9 cellular contexts compared by ENCODE assay signal in genomic region chr9:121609845-121610637, GRCh38. TPM values are rescaled to one million over a fixed set of nuclear protein-coding genes. Genes with fewer than 3 reads are reported as not detected.
DNase-seq lines count a peak whose midpoint lies in the region; ATAC-seq and TF ChIP-seq lines count a peak whose summit lies in the region.
"Had no signal": no experiment of that assay in that cellular context is flagged by ENCODE, and none has a peak within 500 bp of the region (broad histone marks: within the 10 kb centered on the region; RNA-seq: fewer than 3 reads in every experiment).

No MANE protein-coding gene starts in this region.

- H3K79me1 ChIP-seq in IMR-90 (ENCODE audit: low read depth in 1 of 2, low read length in 2 of 2) = peaks cover 5 to 17% of the 10 kb centered on the region in 2 experiments; a peak in 2 of 4 replicates

- peaks cover 6% of the 10 kb centered on the region for H3K4me1 Mint-ChIP-seq in activated T-helper 1 cell treated with anti-CD3 and anti-CD28 coated beads, Interleukin-12 subunit alpha, Interleukin-12 subunit beta, Interleukin-2, Interleukin-4 antibody, amounts not matched to agents 30 ng/mL and 10 ng/mL and 1 ng/mL, durations not matched to agents 14 hours and 24 hours and 36 hours (ENCODE audit: low read depth)

- TF ChIP-seq CTCF in IMR-90 (conservative IDR thresholded peaks at IDR 0.05; ENCODE audit: low read depth, low read length) (no peak), kidney epithelial cell (IDR thresholded peaks at IDR 0.05; ENCODE audit: insufficient read depth, low read length, poor library complexity, severe bottlenecking) (peak; percentile 11), transverse colon (IDR thresholded peaks at IDR 0.05) (no peak)

- no peak overlapping the region for H2AFZ ChIP-seq in IMR-90 (replicated peaks; ENCODE audit: low read length, poor library complexity)

- H3K4me3 ChIP-seq in IMR-90 (ENCODE audit: insufficient read depth, low read depth, low read length) (no peak overlapping the region), kidney epithelial cell (ENCODE audit: low read depth, low read length) (no peak overlapping the region), transverse colon (no peak overlapping the region)

- no peak for TF ChIP-seq RAD21 in IMR-90 (IDR thresholded peaks at IDR 0.05; ENCODE audit: low read length)

- no peak for TF ChIP-seq EP300 in transverse colon (IDR thresholded peaks at IDR 0.05; ENCODE audit: low read depth)

- H3K18ac ChIP-seq in IMR-90 (ENCODE audit: low read depth, low read length) = no peak overlapping the region

- no peak overlapping the region for H3K23ac ChIP-seq in IMR-90 (ENCODE audit: low read depth, low read length)

- dilution Hi-C loops in IMR-90 (cut with HindIII; ENCODE audit: low sequenced_read_pairs, unreplicated experiment) = no loop called here

- ATAC-seq in IMR-90 (ENCODE audit: low read depth) (peak; percentile 64), HG02840 (IDR thresholded peaks at IDR 0.05; ENCODE audit: low FRiP score, unreplicated experiment) (no peak)

- H3K27ac ChIP-seq in IMR-90 (ENCODE audit: insufficient read depth, low read length) (no peak overlapping the region), transverse colon (peak overlapping the region; percentile 32 to 64 (median 52))

- TF ChIP-seq POLR2A in IMR-90 (IDR thresholded peaks at IDR 0.05; ENCODE audit: low read depth, low read length) (no peak), transverse colon (IDR thresholded peaks at IDR 0.05) (no peak)

- H4K8ac ChIP-seq in IMR-90 (ENCODE audit: low read depth in 2 of 2, low read length in 2 of 2) = no peak overlapping the region

- H3K14ac ChIP-seq in IMR-90 (replicated peaks; ENCODE audit: low read depth, low read length) = no peak overlapping the region

- H2BK15ac ChIP-seq in IMR-90 (ENCODE audit: low read depth, low read length) = no peak overlapping the region

- no peak overlapping the region for H2BK20ac ChIP-seq in IMR-90 (ENCODE audit: low read depth, low read length)

- DNase-seq in IMR-90 (peak; percentile 92), T47D (ENCODE audit: low read depth in 1 of 2, low spot score in 1 of 2) (peak; percentile 67 to 84), kidney epithelial cell (ENCODE audit: low read depth) (peak; percentile 77), transverse colon (no peak), germinal center (ENCODE audit: low spot score) (no peak)
- DNase-seq in activated T-helper 1 cell treated with anti-CD3 and anti-CD28 coated beads, Interleukin-12 subunit alpha, Interleukin-12 subunit beta, Interleukin-2, Interleukin-4 antibody, amounts not matched to agents 30 ng/mL and 10 ng/mL and 1 ng/mL, durations not matched to agents 14 hours and 24 hours and 36 hours (ENCODE audit: low spot score) = no peak

- H3K9me3 ChIP-seq in IMR-90 (ENCODE audit: control insufficient read depth, insufficient read depth, low read length) = no peaks in the 10 kb centered on the region
- no peaks in the 10 kb centered on the region for H3K9me3 ChIP-seq in transverse colon

- no peak overlapping the region for H3K4me3 Mint-ChIP-seq in activated T-helper 1 cell treated with anti-CD3 and anti-CD28 coated beads, Interleukin-12 subunit alpha, Interleukin-12 subunit beta, Interleukin-2, Interleukin-4 antibody, amounts not matched to agents 30 ng/mL and 10 ng/mL and 1 ng/mL, durations not matched to agents 14 hours and 24 hours and 36 hours
- H3K4me3 Mint-ChIP-seq: dendritic cell treated with granulocyte-macrophage colony-stimulating factor and Interleukin-4, amounts not matched to agents 40 ng/mL and 50 ng/mL, for 4 days; IgD-negative memory B cell had no signal

- no peak overlapping the region for H3K9ac ChIP-seq in IMR-90 (ENCODE audit: low read depth, low read length)

- no CpG with 5 or more reads among the region's 6 CpGs for WGBS in IMR-90 (ENCODE audit: extremely low coverage in 2 of 2, insufficient read length in 1 of 2), 2 experiments
- 58 to 67% methylated on average over 1 to 6 of the region's 6 CpGs for WGBS in transverse colon (ENCODE audit: low coverage in 1 of 2), 2 donors

- H3K36me3 ChIP-seq in IMR-90 (ENCODE audit: control insufficient read depth, insufficient read depth, low read length) = no peaks in the 10 kb centered on the region
- no peaks in the 10 kb centered on the region for H3K36me3 ChIP-seq in kidney epithelial cell (ENCODE audit: control insufficient read depth, insufficient read depth, low read length)
- H3K36me3 ChIP-seq in transverse colon = no peaks in the 10 kb centered on the region

- peaks cover 46% of the 10 kb centered on the region for H3K27me3 Mint-ChIP-seq in activated T-helper 1 cell treated with anti-CD3 and anti-CD28 coated beads, Interleukin-12 subunit alpha, Interleukin-12 subunit beta, Interleukin-2, Interleukin-4 antibody, amounts not matched to agents 30 ng/mL and 10 ng/mL and 1 ng/mL, durations not matched to agents 14 hours and 24 hours and 36 hours (ENCODE audit: insufficient read depth)

- H2BK120ac ChIP-seq in IMR-90 (ENCODE audit: low read depth, low read length) = no peak overlapping the region

- H3K56ac ChIP-seq in IMR-90 (ENCODE audit: extremely low read depth, insufficient read depth, low read length) = no peak overlapping the region

- H3K27me3 ChIP-seq in IMR-90 (ENCODE audit: control insufficient read depth, insufficient read depth, low read length) = peaks cover 2% of the 10 kb centered on the region
- no peaks in the 10 kb centered on the region for H3K27me3 ChIP-seq in kidney epithelial cell (ENCODE audit: control insufficient read depth, insufficient read depth, low read length)
- H3K27me3 ChIP-seq in transverse colon = no peaks in the 10 kb centered on the region

- H4K91ac ChIP-seq in IMR-90 (ENCODE audit: insufficient read depth, low read depth, low read length) = no peak overlapping the region; the same call in 1 of the 2 replicates

- no peak overlapping the region for H3K27ac Mint-ChIP-seq in activated T-helper 1 cell treated with anti-CD3 and anti-CD28 coated beads, Interleukin-12 subunit alpha, Interleukin-12 subunit beta, Interleukin-2, Interleukin-4 antibody, amounts not matched to agents 30 ng/mL and 10 ng/mL and 1 ng/mL, durations not matched to agents 14 hours and 24 hours and 36 hours
- H3K27ac Mint-ChIP-seq: dendritic cell treated with granulocyte-macrophage colony-stimulating factor and Interleukin-4, amounts not matched to agents 40 ng/mL and 50 ng/mL, for 4 days had no signal

- no peak overlapping the region; the same call in 1 of the 2 replicates for H3K4ac ChIP-seq in IMR-90 (ENCODE audit: low read depth, low read length)

- POLR2A ChIA-PET in IMR-90 (lab: Charles Lee; ENCODE audit: unreplicated experiment) = no interaction called here

- H4K5ac ChIP-seq in IMR-90 (ENCODE audit: low read depth, low read length) = no peak overlapping the region

- H2AK9ac ChIP-seq in IMR-90 (replicated peaks; ENCODE audit: low read depth, low read length, poor library complexity) = peak overlapping the region; percentile 42

- no peak overlapping the region for H2BK5ac ChIP-seq in IMR-90 (ENCODE audit: low read depth, low read length, poor library complexity, severe bottlenecking)

- CTCF ChIA-PET in IMR-90 (lab: Yijun Ruan, JAX) = interaction anchor here (1.3 kb wide), 1 partner anchor 12 kb away, joined by 9 read pairs; no protein-coding TSS in a partner anchor

- H2AK5ac ChIP-seq in IMR-90 (ENCODE audit: low read depth, low read length) = 0 out of 2 replicates have a peak overlapping the region, but pooled peaks have one; percentile 37

- H3K9me1 ChIP-seq in IMR-90 (ENCODE audit: insufficient read depth, low read length) = peaks cover 11% of the 10 kb centered on the region

- H3K4me2 ChIP-seq in IMR-90 (ENCODE audit: low read depth, low read length) = no peak overlapping the region

- no peaks in the 10 kb centered on the region for H3K9me3 Mint-ChIP-seq in activated T-helper 1 cell treated with anti-CD3 and anti-CD28 coated beads, Interleukin-12 subunit alpha, Interleukin-12 subunit beta, Interleukin-2, Interleukin-4 antibody, amounts not matched to agents 30 ng/mL and 10 ng/mL and 1 ng/mL, durations not matched to agents 14 hours and 24 hours and 36 hours
- H3K9me3 Mint-ChIP-seq: dendritic cell treated with granulocyte-macrophage colony-stimulating factor and Interleukin-4, amounts not matched to agents 40 ng/mL and 50 ng/mL, for 4 days; IgD-negative memory B cell had no signal

- no peaks in the 10 kb centered on the region for H3K36me3 Mint-ChIP-seq in activated T-helper 1 cell treated with anti-CD3 and anti-CD28 coated beads, Interleukin-12 subunit alpha, Interleukin-12 subunit beta, Interleukin-2, Interleukin-4 antibody, amounts not matched to agents 30 ng/mL and 10 ng/mL and 1 ng/mL, durations not matched to agents 14 hours and 24 hours and 36 hours (ENCODE audit: low read depth)
- H3K36me3 Mint-ChIP-seq: IgD-negative memory B cell had no signal

- intact Hi-C loops in IMR-90 (cut with micrococcal nuclease) (no loop called here), transverse colon (cut with DNase I; ENCODE audit: low total_unique reads) (loop anchor here (10.0 kb wide), 1 partner anchor 55 kb away; no protein-coding TSS in a partner anchor)
- intact Hi-C loops in activated T-helper 1 cell treated with anti-CD3 and anti-CD28 coated beads, Interleukin-12 subunit alpha, Interleukin-12 subunit beta, Interleukin-2, Interleukin-4 antibody, amounts not matched to agents 30 ng/mL and 10 ng/mL and 1 ng/mL, durations not matched to agents 14 hours and 24 hours and 36 hours (cut with micrococcal nuclease) = no loop called here

- peaks cover 35% of the 10 kb centered on the region; the same call in 1 of the 2 replicates for H4K20me1 ChIP-seq in IMR-90 (ENCODE audit: insufficient read depth, low read length)

- peaks cover 12% of the 10 kb centered on the region; the same call in 1 of the 2 replicates for H3K4me1 ChIP-seq in IMR-90 (ENCODE audit: control insufficient read depth, insufficient read depth, low read length)
- H3K4me1 ChIP-seq in transverse colon = peaks cover 19 to 44% (median 27%) of the 10 kb centered on the region in 4 donors

- in situ Hi-C loops in IMR-90 (cut with MboI; ENCODE audit: low sequenced_read_pairs) = no loop called here
- in situ Hi-C loops in T47D (cut with HindIII; ENCODE audit: low pct_unique_long_range_greater_than_20kb, low sequenced_read_pairs) = no loop called here
- in situ Hi-C loops in transverse colon (cut with MboI; ENCODE audit: low pct_ligation_motif_present in 1 of 4, low pct_unique_long_range_greater_than_20kb in 1 of 4, low sequenced_read_pairs in 3 of 4) = no loop called here

- BruUV-seq in IMR-90 (replicated peaks; lab: Mats Ljungman, UMichigan) = no TSS peak

TF ChIP-seq in IMR-90, 13 proteins besides CTCF, POLR2A, EP300 and RAD21 (continues in another document):
- no peak for TF ChIP-seq MXI1 (IDR thresholded peaks at IDR 0.05; ENCODE audit: borderline replicate concordance, low read depth, low read length)

RNA-seq across cellular contexts. Expression of gene DAB2IP, which starts 41.4 kb away (rescaled TPM):
- 5.6 and 6.1 TPM in 2 replicates for total RNA-seq in IMR-90 (2012; rRNA removed)
- polyA plus RNA-seq in IMR-90 (2012; rRNA removed) = 17.2 and 20.4 TPM in 2 replicates
- polyA plus RNA-seq in IMR-90 (2012; cell fraction: cytosol; rRNA removed) = 12.2 and 16.5 TPM in 2 replicates
- polyA plus RNA-seq in IMR-90 (2012; cell fraction: nucleus; rRNA removed; ENCODE audit: low replicate concordance) = 27.8 and 42.5 TPM in 2 replicates
- total RNA-seq in kidney epithelial cell = 38.0 and 51.1 TPM in 2 replicates
- 100 to 1,000 TPM in 1 of 4 donors, 10 to 100 TPM in 3; 84.2 to 159 (median 90.7) TPM for total RNA-seq in transverse colon
- 0.05 TPM in 1 of 2 replicates, not detected in the other for total RNA-seq in activated T-helper 1 cell treated with anti-CD3 and anti-CD28 coated beads, Interleukin-12 subunit alpha, Interleukin-12 subunit beta, Interleukin-2, Interleukin-4 antibody, amounts not matched to agents 30 ng/mL and 10 ng/mL and 1 ng/mL, durations not matched to agents 14 hours and 24 hours and 36 hours
- polyA plus RNA-seq: IgD-negative memory B cell had no signal

Comparison
In these comparisons a context has a peak if more than half of its experiments do, and no peak if none do; other contexts are left out.
1. DNase-seq: peak in IMR-90 (single experiment), T47D (2 of 2) and kidney epithelial cell (single experiment); none in transverse colon (single experiment), germinal center (single experiment) and activated T-helper 1 cell treated with anti-CD3 and anti-CD28 coated beads, Interleukin-12 subunit alpha, Interleukin-12 subunit beta, Interleukin-2, Interleukin-4 antibody, amounts not matched to agents 30 ng/mL and 10 ng/mL and 1 ng/mL, durations not matched to agents 14 hours and 24 hours and 36 hours (single experiment).